12 cellular contexts compared by ENCODE assay signal in genomic region chr11:78031629-78032028, GRCh38. TPM values are rescaled to one million over a fixed set of nuclear protein-coding genes. Genes with fewer than 3 reads are reported as not detected.
DNase-seq lines count a peak whose midpoint lies in the region; ATAC-seq, FAIRE-seq and TF ChIP-seq lines count a peak whose summit lies in the region.
"Had no signal": no experiment of that assay in that cellular context is flagged by ENCODE, and none has a peak within 500 bp of the region (broad histone marks: within the 10 kb centered on the region; RNA-seq: fewer than 3 reads in every experiment).

No MANE protein-coding gene starts in this region.

- TF ChIP-seq CTCF in Loucy (conservative IDR thresholded peaks at IDR 0.05; ENCODE audit: low read length) (no peak), pancreas (IDR thresholded peaks at IDR 0.05) (no peak), H9 (conservative IDR thresholded peaks at IDR 0.05) (no peak)

- H3K79me2 ChIP-seq in Loucy (ENCODE audit: insufficient read depth, low read length) = no peaks in the 10 kb centered on the region
- H3K79me2 ChIP-seq in H9 (ENCODE audit: insufficient read depth, low read length) = no peaks in the 10 kb centered on the region

- no peak overlapping the region for H4K5ac ChIP-seq in H9 (ENCODE audit: insufficient read length, low read depth, low read length)

- H2BK12ac ChIP-seq in H9 (ENCODE audit: insufficient read length, low read depth, low read length) = no peak overlapping the region

- H4K20me1 ChIP-seq in Loucy (ENCODE audit: insufficient read depth, low read length, poor library complexity, severe bottlenecking) (no peaks in the 10 kb centered on the region), H9 (ENCODE audit: control insufficient read depth, insufficient read depth, insufficient read length) (no peaks in the 10 kb centered on the region)

- peaks cover 0 to 5% of the 10 kb centered on the region in 2 experiments; a peak in 2 of 5 replicates for H3K9me3 Mint-ChIP-seq in H9

- H2AFZ ChIP-seq in Loucy (ENCODE audit: low read length) (peak overlapping the region; percentile 13; the same call in 1 of the 2 replicates), H9 (ENCODE audit: low read length) (no peak overlapping the region)

- peak; percentile 70 for ATAC-seq in HG02798 (IDR thresholded peaks at IDR 0.05; ENCODE audit: poor library complexity, unreplicated experiment)
- ATAC-seq in pancreas = no peak
- no peak for ATAC-seq in GM21515 (IDR thresholded peaks at IDR 0.05; ENCODE audit: unreplicated experiment)
- ATAC-seq: Right ventricle myocardium inferior had no signal

- no peak overlapping the region for H4K91ac ChIP-seq in H9 (ENCODE audit: insufficient read length, low read depth, low read length)

- H3K36me3 Mint-ChIP-seq in H9 (ENCODE audit: insufficient read depth in 1 of 3, low read depth in 3 of 3) = no peaks in the 10 kb centered on the region

- no peaks in the 10 kb centered on the region for H3K79me1 ChIP-seq in H9 (ENCODE audit: insufficient read depth, low read depth, low read length, poor library complexity, severe bottlenecking)

- intact Hi-C loops in pancreas (cut with DNase I) = no loop called here

- DNase-seq in DMS53 (lab: John Stamatoyannopoulos, UW) = peak; percentile 37
- no peak for DNase-seq in DMS53 treated with DMSO at 0.1 percent for 48 hours (lab: John Stamatoyannopoulos, UW; ENCODE audit: unreplicated experiment)
- DNase-seq in pancreas = no peak
- no peak for DNase-seq in AG08396 (ENCODE audit: low spot score)
- DNase-seq in H9 = no peak
- DNase-seq: 8988T; lower lobe of right lung; stimulated activated CD4-positive, alpha-beta T cell treated with anti-CD3 and anti-CD28 coated beads, Interleukin-4, amount 100 ng/mL, for 1 hour had no signal

- no peak overlapping the region for H3K23ac ChIP-seq in H9 (ENCODE audit: insufficient read length, low read depth, low read length)

- peak overlapping the region in 3 of 4 donors; percentile 23 to 67 (median 25) for H3K27ac ChIP-seq in pancreas
- H3K27ac ChIP-seq in H9 (ENCODE audit: insufficient read length, low read depth, low read length) = no peak overlapping the region
- H3K27ac ChIP-seq: lower lobe of right lung had no signal

- H3K9me3 ChIP-seq in Loucy (ENCODE audit: insufficient read depth, low read depth, low read length) = no peaks in the 10 kb centered on the region
- no peaks in the 10 kb centered on the region for H3K9me3 ChIP-seq in pancreas
- no peaks in the 10 kb centered on the region for H3K9me3 ChIP-seq in H9 (ENCODE audit: control insufficient read depth, low read depth, low read length)
- H3K9me3 ChIP-seq: lower lobe of right lung had no signal

- H4K8ac ChIP-seq in H9 (replicated peaks; ENCODE audit: insufficient read length, low read depth, low read length) = no peak overlapping the region

- no peak overlapping the region for H3T11ph ChIP-seq in H9 (ENCODE audit: low read length)

- no peak overlapping the region for H3K4me3 Mint-ChIP-seq in H9

- no peak overlapping the region for H3K9ac ChIP-seq in Loucy (ENCODE audit: low read depth, low read length, poor library complexity, severe bottlenecking)
- no peak overlapping the region for H3K9ac ChIP-seq in H9 (ENCODE audit: extremely low read depth, insufficient read length, low read length)

- H3K4me2 ChIP-seq in Loucy (ENCODE audit: low read depth, low read length, poor library complexity, severe bottlenecking) (no peak overlapping the region), H9 (ENCODE audit: insufficient read depth, insufficient read length, low read length) (no peak overlapping the region)

- H3K27me3 ChIP-seq in Loucy (ENCODE audit: insufficient read depth, low read length, poor library complexity, severe bottlenecking) (no peaks in the 10 kb centered on the region), pancreas (no peaks in the 10 kb centered on the region), H9 (ENCODE audit: insufficient read depth, low read length) (no peaks in the 10 kb centered on the region)

- peaks cover 6 to 17% of the 10 kb centered on the region in 2 experiments for H3K4me1 Mint-ChIP-seq in H9

- no peaks in the 10 kb centered on the region for H3K27me3 Mint-ChIP-seq in H9 (ENCODE audit: low read depth)

- no peak overlapping the region for H2AK5ac ChIP-seq in H9 (ENCODE audit: insufficient read length, low read length)

- H3K36me3 ChIP-seq in Loucy (ENCODE audit: insufficient read depth, low read length) (no peaks in the 10 kb centered on the region), pancreas (no peaks in the 10 kb centered on the region)
- H3K36me3 ChIP-seq: lower lobe of right lung had no signal

- no peak overlapping the region for H2BK5ac ChIP-seq in H9 (ENCODE audit: insufficient read length, low read length)

- H2BK20ac ChIP-seq in H9 (ENCODE audit: low read depth, low read length, poor library complexity, severe bottlenecking) = no peak overlapping the region

- H3K23me2 ChIP-seq in H9 (ENCODE audit: insufficient read length, low read depth, low read length, poor library complexity, severe bottlenecking) = no peaks in the 10 kb centered on the region

- 90 to 92% methylated on average over 3 of the region's 3 CpGs for WGBS in pancreas, 2 donors
- WGBS in H9 (ENCODE audit: extremely low coverage, insufficient read length, low lambda C conversion rate) = no CpG with 5 or more reads among the region's 3 CpGs

- no peak for FAIRE-seq in pancreas (lab: Jason Lieb, UNC)

- H3K18ac ChIP-seq in H9 (ENCODE audit: insufficient read length, low read depth, low read length) = no peak overlapping the region

- no peaks in the 10 kb centered on the region for H3K9me2 ChIP-seq in Loucy (replicated peaks; ENCODE audit: low read depth, low read length)

- no peak overlapping the region for H3K27ac Mint-ChIP-seq in H9

- H3K4me3 ChIP-seq in Loucy (ENCODE audit: low read length, poor library complexity, severe bottlenecking) (no peak overlapping the region), pancreas (no peak overlapping the region)
- H3K4me3 ChIP-seq: lower lobe of right lung had no signal

- no peak overlapping the region for H3K14ac ChIP-seq in H9 (ENCODE audit: insufficient read depth, low read length)

- no peaks in the 10 kb centered on the region for H3F3A ChIP-seq in Loucy (ENCODE audit: low read depth)

- no peak overlapping the region for H3K56ac ChIP-seq in H9 (ENCODE audit: insufficient read length, low read depth, low read length)

- H3K4ac ChIP-seq in H9 (ENCODE audit: low read depth, low read length) = no peak overlapping the region

- no peak overlapping the region for H2BK120ac ChIP-seq in H9 (ENCODE audit: low read depth, low read length, poor library complexity, severe bottlenecking)

- H2BK15ac ChIP-seq in H9 (ENCODE audit: low read depth, low read length) = no peak overlapping the region

- H3K4me1 ChIP-seq in Loucy (ENCODE audit: insufficient read depth, low read length, poor library complexity, severe bottlenecking) (no peaks in the 10 kb centered on the region), pancreas (peaks cover 10 to 36% (median 15%) of the 10 kb centered on the region in 3 donors), H9 (ENCODE audit: insufficient read depth, low read length) (no peaks in the 10 kb centered on the region)

RNA-seq across cellular contexts. Expression of gene KCTD14, which starts 8.6 kb away (rescaled TPM):
- total RNA-seq in pancreas = 10 to 100 TPM; 11.9 to 20.7 (median 13.9) TPM
- polyA plus RNA-seq in pancreas = 1 to 10 TPM; 7.0 to 8.2 TPM
- total RNA-seq in H9 (2021) = 12.5 and 13.8 TPM in 2 replicates

RNA-seq across cellular contexts. Expression of gene THRSP, which starts 32.0 kb away (rescaled TPM):
- total RNA-seq in pancreas = 1 to 10 TPM in 2 of 6 donors, not detected in 4; 4.5 to 9.2 TPM
- polyA plus RNA-seq in pancreas = 1 to 10 TPM in 1 of 2 donors, under 1 TPM in 1; 0.63 to 3.3 TPM
- not detected in 2 replicates for total RNA-seq in H9 (2021)
- total RNA-seq: lower lobe of right lung had no signal

RNA-seq across cellular contexts. Expression of gene INTS4, which starts 37.2 kb away (rescaled TPM):
- total RNA-seq in pancreas (10 to 100 TPM; 15.9 to 26.8 (median 17.9) TPM), H9 (2021) (37.9 and 38.6 TPM in 2 replicates)
- polyA plus RNA-seq in pancreas = 10 to 100 TPM; 17.8 to 27.1 TPM

RNA-seq across cellular contexts. Expression of gene NDUFC2, which starts 48.0 kb away (rescaled TPM):
- 10 to 100 TPM; 57.7 to 80.4 (median 73.6) TPM for total RNA-seq in pancreas
- polyA plus RNA-seq in pancreas = 100 to 1,000 TPM in 1 of 2 donors, 10 to 100 TPM in 1; 42.6 to 114 TPM
- total RNA-seq in H9 (2021) = 247 and 260 TPM in 2 replicates
